8 cellular contexts compared by ENCODE assay signal in genomic region chr2:218961651-218962570, GRCh38.
A peak's percentile ranks its signal among the peaks of the same experiment; 100 is the strongest.
DNase-seq lines count a peak whose midpoint lies in the region; ATAC-seq and TF ChIP-seq lines count a peak whose summit lies in the region.

No MANE protein-coding gene starts in this region.

- TF ChIP-seq CTCF in GM20000 (IDR thresholded peaks at IDR 0.05; ENCODE audit: extremely low read depth, missing control alignments), result no peak

- DNase-seq in NCI-H1417 (lab: John Stamatoyannopoulos, UW) (peak; percentile 34 to 71 (median 57)), NCI-H1417 treated with DMSO at 0.1 percent for 48 hours (lab: John Stamatoyannopoulos, UW) (no peak), GM20000 (ENCODE audit: low spot score) (peak; percentile 45), NCI-H748 (lab: John Stamatoyannopoulos, UW; ENCODE audit: unreplicated experiment) (peak; percentile 81), islet precursor cell (peak; percentile 66), GF-D8 (lab: John Stamatoyannopoulos, UW) (no peak)
- no peak for DNase-seq in activated naive CD4-positive, alpha-beta T cell treated with Interleukin-2 at 50 U/mL for 16 hours

- ATAC-seq in GM18867 (IDR thresholded peaks at IDR 0.05; ENCODE audit: unreplicated experiment), result no peak

Comparison
In these comparisons a context has a peak if more than half of its experiments do, and no peak if none do; other contexts are left out.
1. DNase-seq: peak in NCI-H1417 (3 of 3), GM20000 (single experiment), NCI-H748 (single experiment) and islet precursor cell (single experiment); none in NCI-H1417 treated with DMSO at 0.1 percent for 48 hours (single experiment), GF-D8 (single experiment) and activated naive CD4-positive, alpha-beta T cell treated with Interleukin-2 at 50 U/mL for 16 hours (single experiment).